8 cellular contexts compared by ENCODE assay signal in the genomic region with DNA sequence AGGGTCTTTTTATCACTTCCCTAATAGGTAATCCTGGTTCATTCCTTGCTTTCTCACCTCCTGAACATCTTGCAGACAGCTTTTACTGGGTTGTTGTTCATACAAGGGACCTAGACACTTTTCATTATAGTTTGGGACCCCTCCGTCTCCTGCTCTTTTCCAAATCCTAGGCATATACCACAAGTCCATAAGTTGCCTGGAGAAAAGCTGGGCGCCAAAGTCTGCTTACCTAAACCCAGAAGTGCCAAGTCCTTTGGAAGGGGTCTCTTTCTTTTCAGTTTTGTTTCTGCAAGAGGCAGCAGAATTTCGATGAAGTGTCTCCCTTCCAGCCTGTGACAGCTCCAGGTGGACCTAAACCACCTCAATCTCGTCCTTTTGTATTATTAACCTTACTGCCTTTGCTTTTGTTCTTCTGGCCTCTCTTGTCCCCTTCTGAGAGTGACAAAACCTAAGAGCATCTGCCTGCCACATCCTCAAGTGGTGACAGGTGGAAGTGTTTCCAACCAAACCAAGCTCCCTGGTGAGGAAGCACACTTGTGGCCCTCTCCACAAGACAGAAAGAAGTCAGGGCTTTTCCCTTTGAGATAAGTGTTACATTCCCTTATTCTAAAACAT. TPM values are rescaled to one million over a fixed set of nuclear protein-coding genes. Genes with fewer than 3 reads are reported as not detected.
DNase-seq lines count a peak whose midpoint lies in the region; ATAC-seq and TF ChIP-seq lines count a peak whose summit lies in the region.

No MANE protein-coding gene starts in this region.

- H3K9me3 ChIP-seq in ovary = no peaks in the 10 kb centered on the region

- TF ChIP-seq CTCF in GM10248 (IDR thresholded peaks at IDR 0.05; ENCODE audit: control extremely low read depth, extremely low read depth, low read depth, missing control alignments) = peak; percentile 2
- TF ChIP-seq CTCF in ovary (IDR thresholded peaks at IDR 0.05) = no peak

- no peak for ATAC-seq in GM19324 (IDR thresholded peaks at IDR 0.05; ENCODE audit: low FRiP score, unreplicated experiment)

- no peaks in the 10 kb centered on the region for H3K36me3 ChIP-seq in ovary

- H3K27ac ChIP-seq in ovary = no peak overlapping the region

- H3K4me1 ChIP-seq in ovary (ENCODE audit: insufficient read depth) = peaks cover 3% of the 10 kb centered on the region

- peak; percentile 34 to 42 for DNase-seq in AML-193 (lab: John Stamatoyannopoulos, UW)
- no peak for DNase-seq in GM10248 (ENCODE audit: extremely low spot score)
- DNase-seq in NCI-H524 treated with DMSO at 0.1 percent for 48 hours (lab: John Stamatoyannopoulos, UW) = peak; percentile 22
- peak; percentile 42 for DNase-seq in ecto neural progenitor cell (ENCODE audit: low spot score)
- no peak for DNase-seq in 8988T
- no peak for DNase-seq in cerebellum (ENCODE audit: low spot score)
- no peak for DNase-seq in ovary

- TF ChIP-seq EP300 in ovary (IDR thresholded peaks at IDR 0.05) = no peak

- no peaks in the 10 kb centered on the region for H3K27me3 ChIP-seq in ovary

- H3K4me3 ChIP-seq in ovary = no peak overlapping the region

- intact Hi-C loops in ovary (cut with DNase I) = no loop called here

- 89 to 93% (median 91%) methylated on average over 4 of the region's 4 CpGs for WGBS in ovary, 3 donors

- CTCF ChIA-PET in GM10248 (lab: Yijun Ruan, JAX) = interaction anchor here (0.8 to 1.0 kb wide), 3 partner anchors 10 to 36 kb away, joined by 3 to 4 read pairs (median 4); no protein-coding TSS in a partner anchor

- POLR2A ChIA-PET in GM10248 (lab: Yijun Ruan, JAX) = no interaction called here

- TF ChIP-seq POLR2A in ovary (IDR thresholded peaks at IDR 0.05) = no peak

RNA-seq across cellular contexts. Expression of a gene that starts 19.5 kb away (rescaled TPM):
- total RNA-seq in cerebellum = 0.27 TPM
- total RNA-seq in ovary = 1 to 10 TPM in 2 of 7 donors, under 1 TPM in 4, not detected in 1; 0.23 to 1.4 (median 0.62) TPM
- polyA plus RNA-seq in ovary = under 1 TPM; 0.57 to 0.79 TPM

RNA-seq across cellular contexts. Expression of a gene that starts 34.6 kb away (rescaled TPM):
- total RNA-seq in cerebellum = 0.09 TPM
- 1 to 10 TPM in 4 of 7 donors, under 1 TPM in 3; 0.48 to 1.6 (median 1.3) TPM for total RNA-seq in ovary
- 1 to 10 TPM in 1 of 2 donors, under 1 TPM in 1; 0.44 to 1.0 TPM for polyA plus RNA-seq in ovary

RNA-seq across cellular contexts. Expression of a gene that starts 55.4 kb away (rescaled TPM):
- total RNA-seq in cerebellum (33.0 TPM), ovary (10 to 100 TPM; 29.8 to 83.8 (median 46.7) TPM)
- 10 to 100 TPM; 21.0 to 38.0 TPM for polyA plus RNA-seq in ovary

Comparison
In these comparisons a context has a peak if more than half of its experiments do, and no peak if none do; other contexts are left out.
1. DNase-seq: peak in AML-193 (2 of 2), NCI-H524 treated with DMSO at 0.1 percent for 48 hours (single experiment) and ecto neural progenitor cell (single experiment); none in GM10248 (single experiment), 8988T (single experiment), cerebellum (single experiment) and ovary (0 of 5).